ENCODE assay signal across 1 cellular context in the genomic region with DNA sequence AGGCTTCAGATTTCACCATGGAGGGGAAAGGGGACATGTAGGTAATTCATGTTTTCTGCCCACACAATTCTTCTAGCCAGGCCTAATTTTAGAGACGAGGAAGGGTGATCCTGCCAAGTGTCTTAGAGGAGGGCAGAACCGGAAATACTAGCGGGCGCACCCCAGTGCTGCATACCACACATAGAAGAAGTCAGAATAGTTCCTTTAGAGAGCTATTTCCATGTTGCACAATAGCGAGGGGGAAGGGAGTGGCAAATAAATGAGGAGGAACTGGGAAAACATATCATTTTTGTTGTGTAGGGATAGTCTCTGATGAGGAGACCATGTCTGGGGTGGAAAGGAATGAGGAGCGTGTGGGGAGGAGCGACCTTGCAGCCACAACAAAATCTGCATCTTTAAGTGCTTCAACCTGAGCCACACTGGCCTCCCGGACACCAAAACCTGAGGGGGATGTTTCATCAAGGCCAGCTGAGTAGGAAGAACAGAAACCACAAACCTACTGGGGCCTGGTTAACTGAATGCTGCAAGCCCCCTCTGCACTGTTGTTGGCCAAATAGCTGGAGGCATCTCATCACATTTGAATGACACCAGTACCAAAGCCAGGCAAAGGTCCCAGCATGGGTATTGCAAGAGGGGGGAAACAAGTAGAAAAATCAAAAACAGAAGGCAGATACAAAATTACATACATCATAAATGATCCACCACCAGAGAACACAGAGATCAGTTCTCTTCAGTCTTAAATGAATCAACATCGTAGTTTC.
TF ChIP-seq lines count a peak whose summit lies in the region.

No MANE protein-coding gene starts in this region.

TF ChIP-seq in GM23338, 12 proteins besides CTCF, POLR2A, EP300 and RAD21:
- TF ChIP-seq, protein P1, sequence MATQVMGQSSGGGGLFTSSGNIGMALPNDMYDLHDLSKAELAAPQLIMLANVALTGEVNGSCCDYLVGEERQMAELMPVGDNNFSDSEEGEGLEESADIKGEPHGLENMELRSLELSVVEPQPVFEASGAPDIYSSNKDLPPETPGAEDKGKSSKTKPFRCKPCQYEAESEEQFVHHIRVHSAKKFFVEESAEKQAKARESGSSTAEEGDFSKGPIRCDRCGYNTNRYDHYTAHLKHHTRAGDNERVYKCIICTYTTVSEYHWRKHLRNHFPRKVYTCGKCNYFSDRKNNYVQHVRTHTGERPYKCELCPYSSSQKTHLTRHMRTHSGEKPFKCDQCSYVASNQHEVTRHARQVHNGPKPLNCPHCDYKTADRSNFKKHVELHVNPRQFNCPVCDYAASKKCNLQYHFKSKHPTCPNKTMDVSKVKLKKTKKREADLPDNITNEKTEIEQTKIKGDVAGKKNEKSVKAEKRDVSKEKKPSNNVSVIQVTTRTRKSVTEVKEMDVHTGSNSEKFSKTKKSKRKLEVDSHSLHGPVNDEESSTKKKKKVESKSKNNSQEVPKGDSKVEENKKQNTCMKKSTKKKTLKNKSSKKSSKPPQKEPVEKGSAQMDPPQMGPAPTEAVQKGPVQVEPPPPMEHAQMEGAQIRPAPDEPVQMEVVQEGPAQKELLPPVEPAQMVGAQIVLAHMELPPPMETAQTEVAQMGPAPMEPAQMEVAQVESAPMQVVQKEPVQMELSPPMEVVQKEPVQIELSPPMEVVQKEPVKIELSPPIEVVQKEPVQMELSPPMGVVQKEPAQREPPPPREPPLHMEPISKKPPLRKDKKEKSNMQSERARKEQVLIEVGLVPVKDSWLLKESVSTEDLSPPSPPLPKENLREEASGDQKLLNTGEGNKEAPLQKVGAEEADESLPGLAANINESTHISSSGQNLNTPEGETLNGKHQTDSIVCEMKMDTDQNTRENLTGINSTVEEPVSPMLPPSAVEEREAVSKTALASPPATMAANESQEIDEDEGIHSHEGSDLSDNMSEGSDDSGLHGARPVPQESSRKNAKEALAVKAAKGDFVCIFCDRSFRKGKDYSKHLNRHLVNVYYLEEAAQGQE (IDR thresholded peaks at IDR 0.05; ENCODE audit: unreplicated experiment), result no peak
- TF ChIP-seq JUNB (IDR thresholded peaks at IDR 0.05; ENCODE audit: unreplicated experiment) (no peak), STAT1 (IDR thresholded peaks at IDR 0.05; ENCODE audit: unreplicated experiment) (no peak), EZH2 (IDR thresholded peaks at IDR 0.05; ENCODE audit: low read depth, unreplicated experiment) (no peak), CREB1 (CRISPR knock-in tag; IDR thresholded peaks at IDR 0.05; ENCODE audit: low read depth) (no peak), ZNF331 (CRISPR knock-in tag; IDR thresholded peaks at IDR 0.05; ENCODE audit: low read depth) (no peak), NANOG (IDR thresholded peaks at IDR 0.05; ENCODE audit: borderline replicate concordance) (no peak), POLR2AphosphoS5 (IDR thresholded peaks at IDR 0.05; ENCODE audit: low read depth) (no peak), ZNF114 (CRISPR knock-in tag; IDR thresholded peaks at IDR 0.05) (no peak), EZH2phosphoT487 (IDR thresholded peaks at IDR 0.05; ENCODE audit: unreplicated experiment) (no peak)
- TF ChIP-seq, protein P2, sequence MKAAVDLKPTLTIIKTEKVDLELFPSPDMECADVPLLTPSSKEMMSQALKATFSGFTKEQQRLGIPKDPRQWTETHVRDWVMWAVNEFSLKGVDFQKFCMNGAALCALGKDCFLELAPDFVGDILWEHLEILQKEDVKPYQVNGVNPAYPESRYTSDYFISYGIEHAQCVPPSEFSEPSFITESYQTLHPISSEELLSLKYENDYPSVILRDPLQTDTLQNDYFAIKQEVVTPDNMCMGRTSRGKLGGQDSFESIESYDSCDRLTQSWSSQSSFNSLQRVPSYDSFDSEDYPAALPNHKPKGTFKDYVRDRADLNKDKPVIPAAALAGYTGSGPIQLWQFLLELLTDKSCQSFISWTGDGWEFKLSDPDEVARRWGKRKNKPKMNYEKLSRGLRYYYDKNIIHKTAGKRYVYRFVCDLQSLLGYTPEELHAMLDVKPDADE (IDR thresholded peaks at IDR 0.05), result no peak
- TF ChIP-seq, protein P3, sequence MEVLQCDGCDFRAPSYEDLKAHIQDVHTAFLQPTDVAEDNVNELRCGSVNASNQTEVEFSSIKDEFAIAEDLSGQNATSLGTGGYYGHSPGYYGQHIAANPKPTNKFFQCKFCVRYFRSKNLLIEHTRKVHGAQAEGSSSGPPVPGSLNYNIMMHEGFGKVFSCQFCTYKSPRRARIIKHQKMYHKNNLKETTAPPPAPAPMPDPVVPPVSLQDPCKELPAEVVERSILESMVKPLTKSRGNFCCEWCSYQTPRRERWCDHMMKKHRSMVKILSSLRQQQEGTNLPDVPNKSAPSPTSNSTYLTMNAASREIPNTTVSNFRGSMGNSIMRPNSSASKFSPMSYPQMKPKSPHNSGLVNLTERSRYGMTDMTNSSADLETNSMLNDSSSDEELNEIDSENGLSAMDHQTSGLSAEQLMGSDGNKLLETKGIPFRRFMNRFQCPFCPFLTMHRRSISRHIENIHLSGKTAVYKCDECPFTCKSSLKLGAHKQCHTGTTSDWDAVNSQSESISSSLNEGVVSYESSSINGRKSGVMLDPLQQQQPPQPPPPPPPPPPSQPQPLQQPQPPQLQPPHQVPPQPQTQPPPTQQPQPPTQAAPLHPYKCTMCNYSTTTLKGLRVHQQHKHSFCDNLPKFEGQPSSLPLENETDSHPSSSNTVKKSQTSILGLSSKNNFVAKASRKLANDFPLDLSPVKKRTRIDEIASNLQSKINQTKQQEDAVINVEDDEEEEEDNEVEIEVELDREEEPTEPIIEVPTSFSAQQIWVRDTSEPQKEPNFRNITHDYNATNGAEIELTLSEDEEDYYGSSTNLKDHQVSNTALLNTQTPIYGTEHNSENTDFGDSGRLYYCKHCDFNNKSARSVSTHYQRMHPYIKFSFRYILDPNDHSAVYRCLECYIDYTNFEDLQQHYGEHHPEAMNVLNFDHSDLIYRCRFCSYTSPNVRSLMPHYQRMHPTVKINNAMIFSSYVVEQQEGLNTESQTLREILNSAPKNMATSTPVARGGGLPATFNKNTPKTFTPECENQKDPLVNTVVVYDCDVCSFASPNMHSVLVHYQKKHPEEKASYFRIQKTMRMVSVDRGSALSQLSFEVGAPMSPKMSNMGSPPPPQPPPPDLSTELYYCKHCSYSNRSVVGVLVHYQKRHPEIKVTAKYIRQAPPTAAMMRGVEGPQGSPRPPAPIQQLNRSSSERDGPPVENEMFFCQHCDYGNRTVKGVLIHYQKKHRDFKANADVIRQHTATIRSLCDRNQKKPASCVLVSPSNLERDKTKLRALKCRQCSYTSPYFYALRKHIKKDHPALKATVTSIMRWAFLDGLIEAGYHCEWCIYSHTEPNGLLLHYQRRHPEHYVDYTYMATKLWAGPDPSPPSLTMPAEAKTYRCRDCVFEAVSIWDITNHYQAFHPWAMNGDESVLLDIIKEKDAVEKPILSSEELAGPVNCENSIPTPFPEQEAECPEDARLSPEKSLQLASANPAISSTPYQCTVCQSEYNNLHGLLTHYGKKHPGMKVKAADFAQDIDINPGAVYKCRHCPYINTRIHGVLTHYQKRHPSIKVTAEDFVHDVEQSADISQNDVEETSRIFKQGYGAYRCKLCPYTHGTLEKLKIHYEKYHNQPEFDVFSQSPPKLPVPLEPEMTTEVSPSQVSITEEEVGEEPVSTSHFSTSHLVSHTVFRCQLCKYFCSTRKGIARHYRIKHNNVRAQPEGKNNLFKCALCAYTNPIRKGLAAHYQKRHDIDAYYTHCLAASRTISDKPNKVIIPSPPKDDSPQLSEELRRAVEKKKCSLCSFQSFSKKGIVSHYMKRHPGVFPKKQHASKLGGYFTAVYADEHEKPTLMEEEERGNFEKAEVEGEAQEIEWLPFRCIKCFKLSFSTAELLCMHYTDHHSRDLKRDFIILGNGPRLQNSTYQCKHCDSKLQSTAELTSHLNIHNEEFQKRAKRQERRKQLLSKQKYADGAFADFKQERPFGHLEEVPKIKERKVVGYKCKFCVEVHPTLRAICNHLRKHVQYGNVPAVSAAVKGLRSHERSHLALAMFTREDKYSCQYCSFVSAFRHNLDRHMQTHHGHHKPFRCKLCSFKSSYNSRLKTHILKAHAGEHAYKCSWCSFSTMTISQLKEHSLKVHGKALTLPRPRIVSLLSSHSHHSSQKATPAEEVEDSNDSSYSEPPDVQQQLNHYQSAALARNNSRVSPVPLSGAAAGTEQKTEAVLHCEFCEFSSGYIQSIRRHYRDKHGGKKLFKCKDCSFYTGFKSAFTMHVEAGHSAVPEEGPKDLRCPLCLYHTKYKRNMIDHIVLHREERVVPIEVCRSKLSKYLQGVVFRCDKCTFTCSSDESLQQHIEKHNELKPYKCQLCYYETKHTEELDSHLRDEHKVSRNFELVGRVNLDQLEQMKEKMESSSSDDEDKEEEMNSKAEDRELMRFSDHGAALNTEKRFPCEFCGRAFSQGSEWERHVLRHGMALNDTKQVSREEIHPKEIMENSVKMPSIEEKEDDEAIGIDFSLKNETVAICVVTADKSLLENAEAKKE (CRISPR knock-in tag; IDR thresholded peaks at IDR 0.05), result no peak
